In genomic region chr2:172098650-172099471, GRCh38 we compare ENCODE assay signal across 8 cellular contexts. TPM values are rescaled to one million over a fixed set of nuclear protein-coding genes. Genes with fewer than 3 reads are reported as not detected.
DNase-seq lines count a peak whose midpoint lies in the region; ATAC-seq and TF ChIP-seq lines count a peak whose summit lies in the region.

No MANE protein-coding gene starts in this region.

- 7 to 11% methylated on average over 38 to 55 of the region's 61 CpGs for WGBS in body of pancreas, 2 donors
- WGBS in upper lobe of left lung, 2 donors, result 5 to 13% methylated on average over 20 to 55 of the region's 61 CpGs

- TF ChIP-seq EP300 in upper lobe of left lung (IDR thresholded peaks at IDR 0.05), result no peak

- H3K4me1 ChIP-seq in body of pancreas (peaks cover 81% of the 10 kb centered on the region), upper lobe of left lung (peaks cover 82 to 96% (median 86%) of the 10 kb centered on the region in 4 donors)

- DNase-seq in DMS53 (lab: John Stamatoyannopoulos, UW), result peak; percentile 76
- no peak for DNase-seq in DMS53 treated with DMSO at 0.1 percent for 48 hours (lab: John Stamatoyannopoulos, UW; ENCODE audit: unreplicated experiment)
- peak; percentile 76 for DNase-seq in NB4 (ENCODE audit: low read depth)
- peak in 2 of 4 donors; percentile 42 to 48 for DNase-seq in body of pancreas
- peak; percentile 96 for DNase-seq in kidney tubule cell (ENCODE audit: low spot score)
- peak in 1 of 2 donors; percentile 89 for DNase-seq in upper lobe of left lung
- no peak for DNase-seq in NAMALWA (ENCODE audit: low spot score)

- intact Hi-C loops in body of pancreas (cut with DNase I), result no loop called here

- H3K27ac ChIP-seq in body of pancreas (no peak overlapping the region), upper lobe of left lung (no peak overlapping the region)

- no peak for TF ChIP-seq CTCF in NB4 (IDR thresholded peaks at IDR 0.05; ENCODE audit: low read depth, low read length)
- TF ChIP-seq CTCF in body of pancreas (IDR thresholded peaks at IDR 0.05), result no peak
- TF ChIP-seq CTCF in upper lobe of left lung (IDR thresholded peaks at IDR 0.05), result no peak

- H3K9me3 ChIP-seq in body of pancreas (no peaks in the 10 kb centered on the region), upper lobe of left lung (no peaks in the 10 kb centered on the region)

- H3K36me3 ChIP-seq in body of pancreas (replicated peaks in 1 of 2; ENCODE audit: insufficient read depth in 1 of 2, low read depth in 2 of 2) (no peaks in the 10 kb centered on the region), upper lobe of left lung (no peaks in the 10 kb centered on the region)

- no peak for TF ChIP-seq POLR2A in NB4 (IDR thresholded peaks at IDR 0.05; ENCODE audit: extremely low read depth, insufficient read length)
- no peak for TF ChIP-seq POLR2A in body of pancreas (IDR thresholded peaks at IDR 0.05)
- TF ChIP-seq POLR2A in upper lobe of left lung (IDR thresholded peaks at IDR 0.05), result no peak

- H3K4me3 ChIP-seq in NB4 (ENCODE audit: low read depth, low read length), result peak overlapping the region; percentile 34
- H3K4me3 ChIP-seq in body of pancreas, result no peak overlapping the region
- peak overlapping the region in 3 of 4 donors; percentile 9 to 38 (median 28) for H3K4me3 ChIP-seq in upper lobe of left lung

- H3K27me3 ChIP-seq in body of pancreas, result peaks cover 9 to 92% of the 10 kb centered on the region in 2 donors
- H3K27me3 ChIP-seq in upper lobe of left lung, result peaks cover 2 to 100% (median 79%) of the 10 kb centered on the region in 4 donors

- peak; percentile 19 for ATAC-seq in body of pancreas
- ATAC-seq in upper lobe of left lung (ENCODE audit: low FRiP score in 2 of 2), result peak in 1 of 2 donors; percentile 56
- no peak for ATAC-seq in HG03045 (IDR thresholded peaks at IDR 0.05; ENCODE audit: unreplicated experiment)

RNA-seq across cellular contexts. Expression of gene DLX2, which starts 3.8 kb away (rescaled TPM):
- not detected for total RNA-seq in body of pancreas
- not detected for total RNA-seq in upper lobe of left lung

RNA-seq across cellular contexts. Expression of gene DLX1, which starts 13.6 kb away (rescaled TPM):
- total RNA-seq in body of pancreas (not detected), upper lobe of left lung (not detected)

Comparison
In these comparisons a context has a peak if more than half of its experiments do, and no peak if none do; other contexts are left out.
1. DNase-seq: peak in DMS53 (single experiment), NB4 (single experiment) and kidney tubule cell (single experiment); none in DMS53 treated with DMSO at 0.1 percent for 48 hours (single experiment) and NAMALWA (single experiment).
2. H3K4me3 ChIP-seq: peak in NB4 (single experiment) and upper lobe of left lung (3 of 4); none in body of pancreas (0 of 2).